22 cellular contexts compared by ENCODE assay signal in genomic region chr6:30640481-30640880, GRCh38. TPM values are rescaled to one million over a fixed set of nuclear protein-coding genes. Genes with fewer than 3 reads are reported as not detected.
DNase-seq lines count a peak whose midpoint lies in the region; ATAC-seq and TF ChIP-seq lines count a peak whose summit lies in the region.
"Had no signal": no experiment of that assay in that cellular context is flagged by ENCODE, and none has a peak within 500 bp of the region (broad histone marks: within the 10 kb centered on the region; RNA-seq: fewer than 3 reads in every experiment).

No MANE protein-coding gene starts in this region.

- peak overlapping the region; percentile 33 for H3K9ac ChIP-seq in Loucy (ENCODE audit: low read depth, low read length, poor library complexity, severe bottlenecking)
- H3K9ac ChIP-seq: BLaER1 had no signal

- intact Hi-C loops in activated CD8-positive, alpha-beta T cell treated with anti-CD3 and anti-CD28 coated beads for 36 hours (cut with micrococcal nuclease): no loop called here
- intact Hi-C loops in naive thymus-derived CD4-positive, alpha-beta T cell (cut with micrococcal nuclease): no loop called here

- peaks cover 22% of the 10 kb centered on the region for H3K4me1 Mint-ChIP-seq in activated CD8-positive, alpha-beta T cell treated with anti-CD3 and anti-CD28 coated beads for 36 hours (ENCODE audit: low read depth)
- peaks cover 13 to 32% (median 25%) of the 10 kb centered on the region in 7 donors for H3K4me1 Mint-ChIP-seq in naive thymus-derived CD4-positive, alpha-beta T cell
- H3K4me1 Mint-ChIP-seq: nephron had no signal

- TF ChIP-seq CTCF in Loucy (conservative IDR thresholded peaks at IDR 0.05; ENCODE audit: low read length): peak; percentile 51
- TF ChIP-seq CTCF in activated CD8-positive, alpha-beta T cell treated with anti-CD3 and anti-CD28 coated beads for 36 hours (IDR thresholded peaks at IDR 0.05): no peak

- no peaks in the 10 kb centered on the region for H3K27me3 ChIP-seq in Loucy (ENCODE audit: insufficient read depth, low read length, poor library complexity, severe bottlenecking)
- no peaks in the 10 kb centered on the region for H3K27me3 ChIP-seq in naive thymus-derived CD4-positive, alpha-beta T cell (ENCODE audit: control insufficient read depth in 2 of 2, insufficient read depth in 2 of 2, low read length in 2 of 2)
- H3K27me3 ChIP-seq: BLaER1, gastrocnemius medialis, stomach had no signal

- no peak for ATAC-seq in activated CD8-positive, alpha-beta T cell treated with anti-CD3 and anti-CD28 coated beads for 36 hours
- peak; percentile 70 for ATAC-seq in naive thymus-derived CD4-positive, alpha-beta T cell
- no peak for ATAC-seq in HG03196 (IDR thresholded peaks at IDR 0.05; ENCODE audit: unreplicated experiment)
- ATAC-seq: gastrocnemius medialis, WTC11 had no signal

- peaks cover 8% of the 10 kb centered on the region for H3K36me3 Mint-ChIP-seq in activated CD8-positive, alpha-beta T cell treated with anti-CD3 and anti-CD28 coated beads for 36 hours (ENCODE audit: low read depth)
- H3K36me3 Mint-ChIP-seq in naive thymus-derived CD4-positive, alpha-beta T cell: peaks cover 0 to 12% (median 12%) of the 10 kb centered on the region in 5 donors

- H3F3A ChIP-seq in Loucy (ENCODE audit: low read depth): peaks cover 4% of the 10 kb centered on the region; the same call in 1 of the 2 replicates

- H3K4me3 Mint-ChIP-seq in activated CD8-positive, alpha-beta T cell treated with anti-CD3 and anti-CD28 coated beads for 36 hours: no peak overlapping the region
- no peak overlapping the region for H3K4me3 Mint-ChIP-seq in naive thymus-derived CD4-positive, alpha-beta T cell
- H3K4me3 Mint-ChIP-seq: dendritic cell treated with granulocyte-macrophage colony-stimulating factor and Interleukin-4, amounts not matched to agents 40 ng/mL and 50 ng/mL, for 4 days; nephron; type B pancreatic cell; WTC11 had no signal

- no peaks in the 10 kb centered on the region for H3K9me3 ChIP-seq in Loucy (ENCODE audit: insufficient read depth, low read depth, low read length)
- H3K9me3 ChIP-seq in naive thymus-derived CD4-positive, alpha-beta T cell (ENCODE audit: control insufficient read depth in 2 of 3, low read length in 3 of 3): no peaks in the 10 kb centered on the region
- H3K9me3 ChIP-seq: BLaER1, gastrocnemius medialis, stomach had no signal

- H3K9me2 ChIP-seq in Loucy (replicated peaks; ENCODE audit: low read depth, low read length): no peaks in the 10 kb centered on the region

- DNase-seq in SIG-M5 treated with dmso at 0.1 percent for 504 hours (lab: John Stamatoyannopoulos, UW; ENCODE audit: unreplicated experiment) (peak; percentile 6), SIG-M5 (lab: John Stamatoyannopoulos, UW) (no peak), mucosa of gallbladder (ENCODE audit: low spot score) (no peak), SK-N-DZ (ENCODE audit: low spot score) (no peak)
- no peak for DNase-seq in activated CD8-positive, alpha-beta T cell treated with anti-CD3 and anti-CD28 coated beads for 36 hours
- DNase-seq in naive thymus-derived CD4-positive, alpha-beta T cell: peak in 3 of 9 donors; percentile 2 to 24 (median 15)
- DNase-seq: amniotic stem cell, gastrocnemius medialis, kidney, mesendoderm, NCI-H187 treated with DMSO at 0.1 percent for 48 hours, stomach had no signal

- H3K4me3 ChIP-seq in Loucy (ENCODE audit: low read length, poor library complexity, severe bottlenecking): no peak overlapping the region
- no peak overlapping the region for H3K4me3 ChIP-seq in naive thymus-derived CD4-positive, alpha-beta T cell (ENCODE audit: low read length)
- H3K4me3 ChIP-seq: BLaER1, gastrocnemius medialis, stomach had no signal

- POLR2A ChIA-PET in activated CD8-positive, alpha-beta T cell treated with anti-CD3 and anti-CD28 coated beads for 36 hours (lab: Charles Lee): interaction anchor here (1.6 kb wide), 1 partner anchor 22 kb away, joined by 6 read pairs; the partner anchor contains the start of gene MRPS18B
- POLR2A ChIA-PET in naive thymus-derived CD4-positive, alpha-beta T cell (lab: Charles Lee): interaction anchor here (0.6 to 1.6 kb wide), 4 partner anchors 12 to 71 kb away, joined by 3 to 8 read pairs (median 5); partner anchors contain the start of genes MRPS18B and PPP1R10

- H3K27me3 Mint-ChIP-seq in activated CD8-positive, alpha-beta T cell treated with anti-CD3 and anti-CD28 coated beads for 36 hours: no peaks in the 10 kb centered on the region
- H3K27me3 Mint-ChIP-seq in naive thymus-derived CD4-positive, alpha-beta T cell: no peaks in the 10 kb centered on the region
- H3K27me3 Mint-ChIP-seq: dendritic cell treated with granulocyte-macrophage colony-stimulating factor and Interleukin-4, amounts not matched to agents 40 ng/mL and 50 ng/mL, for 4 days; progenitor cell of endocrine pancreas; type B pancreatic cell had no signal

- H3K4me1 ChIP-seq in Loucy (ENCODE audit: insufficient read depth, low read length, poor library complexity, severe bottlenecking): peaks cover 20% of the 10 kb centered on the region
- peaks cover 0 to 9% of the 10 kb centered on the region in 2 donors for H3K4me1 ChIP-seq in naive thymus-derived CD4-positive, alpha-beta T cell (ENCODE audit: control insufficient read depth in 2 of 2, insufficient read depth in 2 of 2, low read length in 2 of 2)
- H3K4me1 ChIP-seq: BLaER1, gastrocnemius medialis, stomach had no signal

- peaks cover 3% of the 10 kb centered on the region; the same call in 1 of the 2 replicates for H3K79me2 ChIP-seq in Loucy (ENCODE audit: insufficient read depth, low read length)

- H2AFZ ChIP-seq in Loucy (ENCODE audit: low read length): no peak overlapping the region

- H4K20me1 ChIP-seq in Loucy (ENCODE audit: insufficient read depth, low read length, poor library complexity, severe bottlenecking): no peaks in the 10 kb centered on the region

- peak overlapping the region; percentile 11 for H3K27ac ChIP-seq in naive thymus-derived CD4-positive, alpha-beta T cell (ENCODE audit: low read depth, low read length)
- H3K27ac ChIP-seq: BLaER1, epithelial cell of prostate, gastrocnemius medialis, stomach had no signal

- H3K9me3 Mint-ChIP-seq in activated CD8-positive, alpha-beta T cell treated with anti-CD3 and anti-CD28 coated beads for 36 hours: no peaks in the 10 kb centered on the region
- no peaks in the 10 kb centered on the region for H3K9me3 Mint-ChIP-seq in naive thymus-derived CD4-positive, alpha-beta T cell
- H3K9me3 Mint-ChIP-seq: activated T-helper 2 cell treated with anti-CD3 and anti-CD28 coated beads, Interferon-gamma antibody, Interleukin-2, Interleukin-4, amounts not matched to agents 10 μg/mL and 5 μg/mL and 100 μg/mL, durations not matched to agents 14 hours and 24 hours and 36 hours; dendritic cell treated with granulocyte-macrophage colony-stimulating factor and Interleukin-4, amounts not matched to agents 40 ng/mL and 50 ng/mL, for 4 days; nephron; type B pancreatic cell; WTC11 had no signal

- CTCF ChIA-PET in activated CD8-positive, alpha-beta T cell treated with anti-CD3 and anti-CD28 coated beads for 36 hours (lab: Charles Lee): interaction anchor here (0.8 to 3.6 kb wide), 8 partner anchors 11 to 157 kb away, joined by 3 to 13 read pairs (median 4); no protein-coding TSS in a partner anchor
- CTCF ChIA-PET in naive thymus-derived CD4-positive, alpha-beta T cell (lab: Charles Lee): interaction anchor here (0.6 to 2.1 kb wide), 10 partner anchors 27 to 485 kb away, joined by 3 to 6 read pairs (median 3); no protein-coding TSS in a partner anchor

- peaks cover 13% of the 10 kb centered on the region; the same call in 1 of the 2 replicates for H3K36me3 ChIP-seq in Loucy (ENCODE audit: insufficient read depth, low read length)
- H3K36me3 ChIP-seq in naive thymus-derived CD4-positive, alpha-beta T cell (ENCODE audit: control insufficient read depth in 2 of 3, insufficient read depth in 3 of 3, low read length in 3 of 3): peaks cover 0 to 10% (median 0%) of the 10 kb centered on the region in 3 experiments

- peak overlapping the region; percentile 49 for H3K4me2 ChIP-seq in Loucy (ENCODE audit: low read depth, low read length, poor library complexity, severe bottlenecking)
- H3K4me2 ChIP-seq: BLaER1 had no signal

- peak overlapping the region; percentile 50 for H3K27ac Mint-ChIP-seq in activated CD8-positive, alpha-beta T cell treated with anti-CD3 and anti-CD28 coated beads for 36 hours
- H3K27ac Mint-ChIP-seq in naive thymus-derived CD4-positive, alpha-beta T cell: peak overlapping the region in 7 of 9 donors; percentile 3 to 77 (median 43)
- H3K27ac Mint-ChIP-seq: activated T-helper 2 cell treated with anti-CD3 and anti-CD28 coated beads, Interferon-gamma antibody, Interleukin-2, Interleukin-4, amounts not matched to agents 10 μg/mL and 5 μg/mL and 100 μg/mL, durations not matched to agents 14 hours and 24 hours and 36 hours; dendritic cell treated with granulocyte-macrophage colony-stimulating factor and Interleukin-4, amounts not matched to agents 40 ng/mL and 50 ng/mL, for 4 days; nephron; progenitor cell of endocrine pancreas; type B pancreatic cell had no signal

RNA-seq across cellular contexts. Expression of gene C6orf136, which starts 6.5 kb away (rescaled TPM):
- total RNA-seq in activated CD8-positive, alpha-beta T cell treated with anti-CD3 and anti-CD28 coated beads for 36 hours: 10 to 100 TPM; 34.8 to 40.1 TPM
- total RNA-seq in naive thymus-derived CD4-positive, alpha-beta T cell: 10 to 100 TPM; 23.7 to 38.0 (median 32.1) TPM
- polyA plus RNA-seq in naive thymus-derived CD4-positive, alpha-beta T cell: 10 to 100 TPM; 12.3 to 22.5 TPM
- total RNA-seq in mucosa of gallbladder: 30.3 TPM
- 10.5 and 11.0 TPM in 2 replicates for polyA plus RNA-seq in SK-N-DZ (2014; cell fraction: cytosol; rRNA removed)
- polyA plus RNA-seq in SK-N-DZ (2014; cell fraction: nucleus; rRNA removed): 23.2 and 46.9 TPM in 2 replicates

RNA-seq across cellular contexts. Expression of gene ATAT1, which starts 13.8 kb away (rescaled TPM):
- 1 to 10 TPM; 7.5 to 7.8 TPM for total RNA-seq in activated CD8-positive, alpha-beta T cell treated with anti-CD3 and anti-CD28 coated beads for 36 hours
- total RNA-seq in naive thymus-derived CD4-positive, alpha-beta T cell: 10 to 100 TPM in 2 of 5 experiments, 1 to 10 TPM in 3; 7.0 to 12.0 (median 9.5) TPM
- polyA plus RNA-seq in naive thymus-derived CD4-positive, alpha-beta T cell: 1 to 10 TPM; 1.3 to 1.9 TPM
- total RNA-seq in mucosa of gallbladder: 23.5 TPM
- 12.6 and 14.2 TPM in 2 replicates for polyA plus RNA-seq in SK-N-DZ (2014; cell fraction: cytosol; rRNA removed)
- polyA plus RNA-seq in SK-N-DZ (2014; cell fraction: nucleus; rRNA removed): 32.5 and 75.5 TPM in 2 replicates

RNA-seq across cellular contexts. Expression of gene MRPS18B, which starts 22.8 kb away (rescaled TPM):
- total RNA-seq in activated CD8-positive, alpha-beta T cell treated with anti-CD3 and anti-CD28 coated beads for 36 hours: 100 to 1,000 TPM; 109 to 110 TPM
- total RNA-seq in naive thymus-derived CD4-positive, alpha-beta T cell: 10 to 100 TPM; 20.4 to 51.2 (median 47.7) TPM
- polyA plus RNA-seq in naive thymus-derived CD4-positive, alpha-beta T cell: 100 to 1,000 TPM; 145 to 169 TPM
- total RNA-seq in mucosa of gallbladder: 45.2 TPM
- polyA plus RNA-seq in SK-N-DZ (2014; cell fraction: cytosol; rRNA removed): 109 and 123 TPM in 2 replicates
- polyA plus RNA-seq in SK-N-DZ (2014; cell fraction: nucleus; rRNA removed): 19.2 and 32.6 TPM in 2 replicates

RNA-seq across cellular contexts. Expression of gene PPP1R10, which starts 23.4 kb away (rescaled TPM):
- total RNA-seq in activated CD8-positive, alpha-beta T cell treated with anti-CD3 and anti-CD28 coated beads for 36 hours: 10 to 100 TPM; 59.0 to 59.8 TPM
- total RNA-seq in naive thymus-derived CD4-positive, alpha-beta T cell: 100 to 1,000 TPM; 108 to 286 (median 146) TPM
- polyA plus RNA-seq in naive thymus-derived CD4-positive, alpha-beta T cell: 10 to 100 TPM; 21.6 to 23.6 TPM
- 95.6 TPM for total RNA-seq in mucosa of gallbladder
- 20.8 and 27.2 TPM in 2 replicates for polyA plus RNA-seq in SK-N-DZ (2014; cell fraction: cytosol; rRNA removed)
- polyA plus RNA-seq in SK-N-DZ (2014; cell fraction: nucleus; rRNA removed): 31.9 and 45.8 TPM in 2 replicates

RNA-seq across cellular contexts. Expression of gene DHX16, which starts 32.3 kb away (rescaled TPM):
- 10 to 100 TPM; 31.1 to 31.3 TPM for total RNA-seq in activated CD8-positive, alpha-beta T cell treated with anti-CD3 and anti-CD28 coated beads for 36 hours
- total RNA-seq in naive thymus-derived CD4-positive, alpha-beta T cell: 10 to 100 TPM; 25.9 to 51.5 (median 46.7) TPM
- 10 to 100 TPM; 14.9 to 38.3 TPM for polyA plus RNA-seq in naive thymus-derived CD4-positive, alpha-beta T cell
- 31.2 TPM for total RNA-seq in mucosa of gallbladder
- polyA plus RNA-seq in SK-N-DZ (2014; cell fraction: cytosol; rRNA removed): 34.0 and 34.2 TPM in 2 replicates
- polyA plus RNA-seq in SK-N-DZ (2014; cell fraction: nucleus; rRNA removed): 49.9 and 71.9 TPM in 2 replicates
